8 cellular contexts compared by ENCODE assay signal in the genomic region with DNA sequence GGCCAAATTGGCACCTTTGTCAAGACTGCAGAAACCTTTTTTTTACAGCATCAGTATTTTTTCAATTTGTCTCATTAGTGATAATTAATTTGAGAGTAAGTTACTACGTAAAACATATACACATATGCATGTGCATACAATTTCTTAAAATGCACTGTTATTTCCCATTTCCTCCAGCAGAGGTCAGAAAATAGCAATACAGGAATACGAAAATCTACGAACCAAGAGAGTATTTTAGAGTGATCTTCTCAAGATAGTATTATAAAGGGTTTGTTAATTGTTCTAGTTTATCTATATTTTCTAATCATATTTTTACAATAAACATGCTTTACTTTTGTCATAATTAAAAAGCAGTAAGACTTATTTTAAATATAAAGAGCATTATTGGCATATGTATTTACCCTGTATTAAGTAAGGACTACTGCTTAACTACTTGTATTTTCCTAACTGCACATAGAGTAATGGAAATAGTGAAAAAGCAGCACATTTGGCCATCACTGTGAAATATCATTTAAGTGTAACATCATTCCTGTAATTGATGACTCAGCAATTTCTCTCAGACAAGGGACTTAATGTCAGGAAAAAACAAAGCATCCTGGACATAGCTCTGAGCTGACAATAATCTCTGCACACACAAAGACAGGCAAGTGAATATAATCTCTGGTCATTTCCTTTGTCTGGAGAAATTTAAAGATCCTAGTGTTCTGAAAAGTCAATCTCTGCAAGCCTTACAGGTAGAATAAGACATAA. TPM values are rescaled to one million over a fixed set of nuclear protein-coding genes. Genes with fewer than 3 reads are reported as not detected.
DNase-seq lines count a peak whose midpoint lies in the region; ATAC-seq, FAIRE-seq and TF ChIP-seq lines count a peak whose summit lies in the region.

No MANE protein-coding gene starts in this region.

- CTCF ChIA-PET in AG04449 (lab: Yijun Ruan, JAX) = interaction anchor here (0.9 to 2.2 kb wide), 4 partner anchors 10 to 413 kb away, joined by 3 to 12 read pairs (median 3); no protein-coding TSS in a partner anchor

- H3K4me3 ChIP-seq in AG04449 (ENCODE audit: low read depth, low read length) = no peak overlapping the region
- H3K4me3 ChIP-seq in transverse colon = no peak overlapping the region
- no peak overlapping the region for H3K4me3 ChIP-seq in prostate gland

- no peak overlapping the region for H3K27ac ChIP-seq in transverse colon
- no peak overlapping the region for H3K27ac ChIP-seq in prostate gland

- no peaks in the 10 kb centered on the region for H3K4me1 ChIP-seq in transverse colon
- no peaks in the 10 kb centered on the region for H3K4me1 ChIP-seq in prostate gland (replicated peaks)

- H3K27me3 ChIP-seq in transverse colon (no peaks in the 10 kb centered on the region), prostate gland (replicated peaks; ENCODE audit: insufficient read depth) (no peaks in the 10 kb centered on the region)

- TF ChIP-seq CTCF in AG04449 (IDR thresholded peaks at IDR 0.05; ENCODE audit: insufficient read depth, low read length, missing control alignments) = peak; percentile 27
- TF ChIP-seq CTCF in transverse colon (IDR thresholded peaks at IDR 0.05) = peak; percentile 32 to 72 (median 48)
- peak in 2 of 4 experiments; percentile 59 to 62 for TF ChIP-seq CTCF in prostate gland (IDR thresholded peaks at IDR 0.05)

- TF ChIP-seq POLR2A in transverse colon (IDR thresholded peaks at IDR 0.05) (no peak), prostate gland (IDR thresholded peaks at IDR 0.05) (no peak)

- H3K9me3 ChIP-seq in transverse colon (no peaks in the 10 kb centered on the region), prostate gland (no peaks in the 10 kb centered on the region)

- peak; percentile 95 for FAIRE-seq in frontal cortex (lab: Jason Lieb, UNC)

- ATAC-seq in GM18867 (IDR thresholded peaks at IDR 0.05; ENCODE audit: unreplicated experiment) = peak; percentile 55

- WGBS in transverse colon (ENCODE audit: low coverage in 1 of 2), 2 donors = 7 to 16% methylated on average over 2 to 3 of the region's 3 CpGs
- WGBS in prostate gland = 18% methylated on average over 3 of the region's 3 CpGs

- in situ Hi-C loops in transverse colon (cut with MboI; ENCODE audit: low pct_ligation_motif_present in 1 of 4, low pct_unique_long_range_greater_than_20kb in 1 of 4, low sequenced_read_pairs in 3 of 4) = loop anchor here in 1 of 4 donors (25.0 kb wide), 1 partner anchor 101 kb away; no protein-coding TSS in a partner anchor

- DNase-seq in AG04449 (ENCODE audit: low read depth, low spot score) = no peak
- DNase-seq in RPMI8226 = peak; percentile 11
- no peak for DNase-seq in frontal cortex (ENCODE audit: low spot score in 2 of 2)
- DNase-seq in transverse colon = no peak
- no peak for DNase-seq in prostate gland (ENCODE audit: low spot score)
- no peak for DNase-seq in NCI-H146 treated with DMSO at 0.1 percent for 48 hours (lab: John Stamatoyannopoulos, UW; ENCODE audit: unreplicated experiment)
- DNase-seq in NCI-H226 = no peak

- POLR2A ChIA-PET in AG04449 (lab: Yijun Ruan, JAX) = no interaction called here

- no peaks in the 10 kb centered on the region for H3K36me3 ChIP-seq in transverse colon
- H3K36me3 ChIP-seq in prostate gland = no peaks in the 10 kb centered on the region

- no peak for TF ChIP-seq EP300 in transverse colon (IDR thresholded peaks at IDR 0.05; ENCODE audit: low read depth)

- intact Hi-C loops in transverse colon (cut with DNase I; ENCODE audit: low total_unique reads) (no loop called here), prostate gland (cut with DNase I) (loop anchor here (5.0 kb wide), 2 partner anchors 46 to 101 kb away; partner anchors contain the start of gene MAOB)

RNA-seq across cellular contexts. Expression of gene MAOB, which starts 45.6 kb away (rescaled TPM):
- total RNA-seq in frontal cortex (4.9 TPM), transverse colon (10 to 100 TPM in 2 of 4 donors, 1 to 10 TPM in 2; 2.4 to 44.9 (median 11.2) TPM), prostate gland (10 to 100 TPM; 15.6 to 33.5 TPM)
